Comparison of ENCODE assay signal across 24 cellular contexts in the genomic region with DNA sequence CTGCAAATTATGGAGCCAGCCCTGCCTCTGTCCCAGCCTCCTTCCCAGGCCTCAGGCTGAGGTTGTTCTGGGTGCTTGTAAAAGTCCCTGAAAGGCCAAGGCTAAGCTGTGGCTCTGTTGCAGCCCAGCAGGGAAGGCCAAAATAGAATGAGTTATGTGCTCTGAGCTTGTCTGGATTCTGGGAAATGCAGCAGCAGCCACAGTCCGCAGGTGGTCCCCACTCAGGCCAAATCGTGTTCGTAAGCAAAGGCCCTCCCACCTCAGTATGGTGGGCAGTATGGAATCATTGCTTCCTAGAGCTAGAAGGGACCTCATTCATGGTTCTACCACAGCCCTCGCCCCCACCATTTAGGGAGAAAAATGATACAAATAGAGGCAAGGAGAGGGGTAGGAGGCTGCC. TPM values are rescaled to one million over a fixed set of nuclear protein-coding genes. Genes with fewer than 3 reads are reported as not detected.
A peak's percentile ranks its signal among the peaks of the same experiment; 100 is the strongest.
DNase-seq lines count a peak whose midpoint lies in the region; ATAC-seq and TF ChIP-seq lines count a peak whose summit lies in the region.
"Had no signal": no experiment of that assay in that cellular context is flagged by ENCODE, and none has a peak within 500 bp of the region (broad histone marks: within the 10 kb centered on the region; RNA-seq: fewer than 3 reads in every experiment).

No MANE protein-coding gene starts in this region.

- peaks cover 11% of the 10 kb centered on the region for H3K4me1 ChIP-seq in HUES6 (ENCODE audit: control insufficient read depth, insufficient read depth, low read length)
- H3K4me1 ChIP-seq in thyroid gland, result no peaks in the 10 kb centered on the region
- no peaks in the 10 kb centered on the region for H3K4me1 ChIP-seq in BE2C

- WGBS in thyroid gland, 2 donors, result 70 to 100% methylated on average over 1 to 3 of the region's 4 CpGs

- no peaks in the 10 kb centered on the region for H3K9me3 Mint-ChIP-seq in nephron
- H3K9me3 Mint-ChIP-seq: activated B cell treated with CpG ODN at 0.5 μM for 24 hours; activated naive CD8-positive, alpha-beta T cell treated with anti-CD3 and anti-CD28 coated beads, Interleukin-2, amount 10 ng/mL, durations not matched to agents 7 days and 5 days; activated T-helper 1 cell treated with anti-CD3 and anti-CD28 coated beads, Interleukin-12 subunit alpha, Interleukin-12 subunit beta, Interleukin-2, Interleukin-4 antibody, amounts not matched to agents 30 ng/mL and 10 ng/mL and 1 ng/mL, durations not matched to agents 14 hours and 24 hours and 36 hours; naive thymus-derived CD8-positive, alpha-beta T cell; stimulated activated naive CD8-positive, alpha-beta T cell treated with anti-CD3 and anti-CD28 coated beads, Interleukin-15, Interleukin-2, amounts not matched to agents 100 ng/mL and 50 ng/mL, for 24 hours; T-helper 1 cell treated with Interleukin-12 subunit alpha and Interleukin-12 subunit beta and Interleukin-4 antibody, amounts not matched to agents 30 μg/mL and 1 μg/mL, for 36 hours had no signal

- TF ChIP-seq CTCF in nephron (IDR thresholded peaks at IDR 0.05; ENCODE audit: unreplicated experiment in 3 of 3), result no peak
- no peak for TF ChIP-seq CTCF in thyroid gland (IDR thresholded peaks at IDR 0.05)
- no peak for TF ChIP-seq CTCF in BE2C (IDR thresholded peaks at IDR 0.05; ENCODE audit: low read depth, low read length)

- H3K27ac ChIP-seq in HUES6 (ENCODE audit: low read depth, low read length) (no peak overlapping the region), thyroid gland (peak overlapping the region in 2 of 3 donors; percentile 41 to 51)

- H3K4me3 Mint-ChIP-seq in nephron, result no peak overlapping the region
- H3K4me3 Mint-ChIP-seq: activated B cell treated with CpG ODN at 0.5 μM for 24 hours; activated naive CD8-positive, alpha-beta T cell treated with anti-CD3 and anti-CD28 coated beads, Interleukin-2, amount 10 ng/mL, durations not matched to agents 7 days and 5 days; activated T-helper 1 cell treated with anti-CD3 and anti-CD28 coated beads, Interleukin-12 subunit alpha, Interleukin-12 subunit beta, Interleukin-2, Interleukin-4 antibody, amounts not matched to agents 30 ng/mL and 10 ng/mL and 1 ng/mL, durations not matched to agents 14 hours and 24 hours and 36 hours; naive thymus-derived CD8-positive, alpha-beta T cell; stimulated activated naive CD8-positive, alpha-beta T cell treated with anti-CD3 and anti-CD28 coated beads, Interleukin-15, Interleukin-2, amounts not matched to agents 100 ng/mL and 50 ng/mL, for 24 hours; T-helper 1 cell treated with Interleukin-12 subunit alpha and Interleukin-12 subunit beta and Interleukin-4 antibody, amounts not matched to agents 30 μg/mL and 1 μg/mL, for 36 hours had no signal

- H3K27me3 ChIP-seq in HUES6 (ENCODE audit: control insufficient read depth, insufficient read depth, low read length) (no peaks in the 10 kb centered on the region), thyroid gland (no peaks in the 10 kb centered on the region), BE2C (no peaks in the 10 kb centered on the region)

- intact Hi-C loops in thyroid gland (cut with DNase I), result no loop called here

- H3K27me3 Mint-ChIP-seq in nephron (ENCODE audit: low read depth), result no peaks in the 10 kb centered on the region
- H3K27me3 Mint-ChIP-seq: activated B cell treated with CpG ODN at 0.5 μM for 24 hours; activated naive CD8-positive, alpha-beta T cell treated with anti-CD3 and anti-CD28 coated beads, Interleukin-2, amount 10 ng/mL, durations not matched to agents 7 days and 5 days; naive thymus-derived CD8-positive, alpha-beta T cell; stimulated activated naive CD8-positive, alpha-beta T cell treated with anti-CD3 and anti-CD28 coated beads, Interleukin-15, Interleukin-2, amounts not matched to agents 100 ng/mL and 50 ng/mL, for 24 hours had no signal

- peak overlapping the region; percentile 68 to 86 (median 81) for H3K27ac Mint-ChIP-seq in nephron
- H3K27ac Mint-ChIP-seq: activated B cell treated with CpG ODN at 0.5 μM for 24 hours; activated naive CD8-positive, alpha-beta T cell treated with anti-CD3 and anti-CD28 coated beads, Interleukin-2, amount 10 ng/mL, durations not matched to agents 7 days and 5 days; activated T-helper 1 cell treated with anti-CD3 and anti-CD28 coated beads, Interleukin-12 subunit alpha, Interleukin-12 subunit beta, Interleukin-2, Interleukin-4 antibody, amounts not matched to agents 30 ng/mL and 10 ng/mL and 1 ng/mL, durations not matched to agents 14 hours and 24 hours and 36 hours; naive thymus-derived CD8-positive, alpha-beta T cell; stimulated activated naive CD8-positive, alpha-beta T cell treated with anti-CD3 and anti-CD28 coated beads, Interleukin-15, Interleukin-2, amounts not matched to agents 100 ng/mL and 50 ng/mL, for 24 hours; T-helper 1 cell treated with Interleukin-12 subunit alpha and Interleukin-12 subunit beta and Interleukin-4 antibody, amounts not matched to agents 30 μg/mL and 1 μg/mL, for 36 hours had no signal

- H3K36me3 ChIP-seq in HUES6 (ENCODE audit: control insufficient read depth, insufficient read depth, low read length), result no peaks in the 10 kb centered on the region
- H3K36me3 ChIP-seq in thyroid gland, result no peaks in the 10 kb centered on the region
- no peaks in the 10 kb centered on the region for H3K36me3 ChIP-seq in BE2C

- DNase-seq in cerebellar cortex (ENCODE audit: low spot score) (peak; percentile 44), thyroid gland (no peak), superior temporal gyrus (ENCODE audit: extremely low spot score) (no peak), BE2C (no peak)
- DNase-seq: activated B cell treated with CpG ODN at 0.5 μM for 24 hours; activated CD8-positive, alpha-beta memory T cell treated with anti-CD3 and anti-CD28 coated beads for 24 hours; activated naive CD8-positive, alpha-beta T cell treated with anti-CD3 and anti-CD28 coated beads, Interleukin-2, amount 10 ng/mL, durations not matched to agents 7 days and 5 days; AML-193; Calu3; GDM1; glutamatergic neuron; IMR-90; MM.1S; naive thymus-derived CD8-positive, alpha-beta T cell; NCI-H1694 treated with DMSO at 0.1 percent for 48 hours had no signal

- no peak for ATAC-seq in HG03108 (IDR thresholded peaks at IDR 0.05; ENCODE audit: unreplicated experiment)
- ATAC-seq: naive thymus-derived CD8-positive, alpha-beta T cell; right cardiac atrium had no signal

- peaks cover 18% of the 10 kb centered on the region for H3K4me1 Mint-ChIP-seq in nephron

- TF ChIP-seq POLR2A in thyroid gland (IDR thresholded peaks at IDR 0.05), result no peak

- H3K9ac ChIP-seq in HUES6 (ENCODE audit: low read length), result no peak overlapping the region

- H3K4me3 ChIP-seq in HUES6 (ENCODE audit: low read depth, low read length) (peak overlapping the region; percentile 21; the same call in 1 of the 2 replicates), thyroid gland (replicated peaks in 1 of 3) (no peak overlapping the region), BE2C (ENCODE audit: low read depth, low read length) (no peak overlapping the region)
- H3K4me3 ChIP-seq: GM12878, lung had no signal

- H3K36me3 Mint-ChIP-seq in nephron (ENCODE audit: low read depth), result peaks cover 23% of the 10 kb centered on the region
- H3K36me3 Mint-ChIP-seq: activated naive CD8-positive, alpha-beta T cell treated with anti-CD3 and anti-CD28 coated beads, Interleukin-2, amount 10 ng/mL, durations not matched to agents 7 days and 5 days had no signal

- H3K9me3 ChIP-seq in HUES6 (ENCODE audit: control insufficient read depth, insufficient read depth, low read depth, low read length) (no peaks in the 10 kb centered on the region), thyroid gland (no peaks in the 10 kb centered on the region), BE2C (no peaks in the 10 kb centered on the region)

RNA-seq across cellular contexts. Expression of gene TCEAL1, which starts 4.7 kb away (rescaled TPM):
- 10 to 100 TPM; 58.2 to 79.0 (median 65.5) TPM for total RNA-seq in thyroid gland
- polyA plus RNA-seq in BE2C (2012; ENCODE audit: insufficient read depth, insufficient read length, low read depth), result 19.4 TPM

RNA-seq across cellular contexts. Expression of gene TCEAL3, which starts 16.3 kb away (rescaled TPM):
- total RNA-seq in thyroid gland, result 10 to 100 TPM; 38.1 to 61.1 (median 43.7) TPM
- 17.3 TPM for polyA plus RNA-seq in BE2C (2012; ENCODE audit: insufficient read depth, insufficient read length, low read depth)

RNA-seq across cellular contexts. Expression of gene TCEAL4, which starts 38.8 kb away (rescaled TPM):
- 10 to 100 TPM; 72.0 to 91.8 (median 79.8) TPM for total RNA-seq in thyroid gland
- 89.8 TPM for polyA plus RNA-seq in BE2C (2012; ENCODE audit: insufficient read depth, insufficient read length, low read depth)
